In genomic region chr5:5418006-5418405, GRCh38 we compare ENCODE assay signal across 1 cellular context.
TF ChIP-seq lines count a peak whose summit lies in the region.

No MANE protein-coding gene starts in this region.

TF ChIP-seq in SK-N-SH, 30 proteins besides CTCF, POLR2A, EP300 and RAD21 (continued from another document):
- TF ChIP-seq NRF1 (IDR thresholded peaks at IDR 0.05; ENCODE audit: low read depth, low read length) = no peak
- no peak for TF ChIP-seq MXI1 (IDR thresholded peaks at IDR 0.05; ENCODE audit: low read depth, low read length)
- TF ChIP-seq SMC3 (IDR thresholded peaks at IDR 0.05; ENCODE audit: low read depth, low read length) = no peak
- TF ChIP-seq CHD2 (IDR thresholded peaks at IDR 0.05; ENCODE audit: low read length, partially characterized antibody) = no peak
- no peak for TF ChIP-seq RXRA (IDR thresholded peaks at IDR 0.05; ENCODE audit: borderline replicate concordance, low read depth)
- TF ChIP-seq IRF3 (IDR thresholded peaks at IDR 0.05; ENCODE audit: low read depth, low read length) = no peak
- TF ChIP-seq EZH2phosphoT487 (IDR thresholded peaks at IDR 0.05; ENCODE audit: borderline replicate concordance, low read depth) = no peak
- TF ChIP-seq GABPA (IDR thresholded peaks at IDR 0.05; ENCODE audit: low read depth) = no peak
- TF ChIP-seq MAX (IDR thresholded peaks at IDR 0.05; ENCODE audit: low read depth) = no peak
- TF ChIP-seq GATA2 (CRISPR knock-in tag; IDR thresholded peaks at IDR 0.05) = no peak
- no peak for TF ChIP-seq JUND (IDR thresholded peaks at IDR 0.05)
- TF ChIP-seq RFX5 (IDR thresholded peaks at IDR 0.05; ENCODE audit: low read length) = no peak
